Comparison of ENCODE assay signal across 1 cellular context in the genomic region with DNA sequence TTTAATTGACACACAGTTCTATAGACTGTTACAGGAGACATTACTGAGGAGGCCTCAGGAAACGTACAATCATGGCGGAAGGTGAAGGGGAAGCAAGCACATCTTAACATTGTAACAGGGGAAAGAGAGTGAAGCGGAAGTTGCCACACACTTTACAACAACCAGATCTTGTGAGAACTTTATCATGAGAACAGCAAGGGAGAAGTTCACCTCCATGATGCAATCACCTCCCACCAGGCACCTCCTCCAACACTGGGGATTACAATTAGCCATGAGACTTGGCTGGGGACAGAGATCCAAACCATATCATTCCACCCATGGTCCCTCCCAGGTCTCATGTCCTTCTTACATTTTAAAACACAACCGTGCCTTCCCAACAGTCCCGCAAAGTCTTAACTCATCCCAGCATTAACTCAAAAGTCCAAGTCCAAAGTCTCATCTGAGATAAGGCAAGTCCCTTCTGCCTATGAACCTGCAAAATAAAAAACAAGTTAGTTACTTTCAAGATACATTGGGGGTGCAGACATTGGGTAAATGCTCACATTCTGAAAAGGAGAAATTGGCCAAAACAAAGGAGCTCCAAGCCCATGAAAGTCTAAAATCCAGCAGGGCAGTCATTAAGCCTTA.
TF ChIP-seq lines count a peak whose summit lies in the region.

No MANE protein-coding gene starts in this region.

TF ChIP-seq in GM23338, 12 proteins besides CTCF, POLR2A, EP300 and RAD21 (continued from another document):
- TF ChIP-seq, protein P1, sequence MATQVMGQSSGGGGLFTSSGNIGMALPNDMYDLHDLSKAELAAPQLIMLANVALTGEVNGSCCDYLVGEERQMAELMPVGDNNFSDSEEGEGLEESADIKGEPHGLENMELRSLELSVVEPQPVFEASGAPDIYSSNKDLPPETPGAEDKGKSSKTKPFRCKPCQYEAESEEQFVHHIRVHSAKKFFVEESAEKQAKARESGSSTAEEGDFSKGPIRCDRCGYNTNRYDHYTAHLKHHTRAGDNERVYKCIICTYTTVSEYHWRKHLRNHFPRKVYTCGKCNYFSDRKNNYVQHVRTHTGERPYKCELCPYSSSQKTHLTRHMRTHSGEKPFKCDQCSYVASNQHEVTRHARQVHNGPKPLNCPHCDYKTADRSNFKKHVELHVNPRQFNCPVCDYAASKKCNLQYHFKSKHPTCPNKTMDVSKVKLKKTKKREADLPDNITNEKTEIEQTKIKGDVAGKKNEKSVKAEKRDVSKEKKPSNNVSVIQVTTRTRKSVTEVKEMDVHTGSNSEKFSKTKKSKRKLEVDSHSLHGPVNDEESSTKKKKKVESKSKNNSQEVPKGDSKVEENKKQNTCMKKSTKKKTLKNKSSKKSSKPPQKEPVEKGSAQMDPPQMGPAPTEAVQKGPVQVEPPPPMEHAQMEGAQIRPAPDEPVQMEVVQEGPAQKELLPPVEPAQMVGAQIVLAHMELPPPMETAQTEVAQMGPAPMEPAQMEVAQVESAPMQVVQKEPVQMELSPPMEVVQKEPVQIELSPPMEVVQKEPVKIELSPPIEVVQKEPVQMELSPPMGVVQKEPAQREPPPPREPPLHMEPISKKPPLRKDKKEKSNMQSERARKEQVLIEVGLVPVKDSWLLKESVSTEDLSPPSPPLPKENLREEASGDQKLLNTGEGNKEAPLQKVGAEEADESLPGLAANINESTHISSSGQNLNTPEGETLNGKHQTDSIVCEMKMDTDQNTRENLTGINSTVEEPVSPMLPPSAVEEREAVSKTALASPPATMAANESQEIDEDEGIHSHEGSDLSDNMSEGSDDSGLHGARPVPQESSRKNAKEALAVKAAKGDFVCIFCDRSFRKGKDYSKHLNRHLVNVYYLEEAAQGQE (IDR thresholded peaks at IDR 0.05; ENCODE audit: unreplicated experiment): no peak
- TF ChIP-seq EZH2phosphoT487 (IDR thresholded peaks at IDR 0.05; ENCODE audit: unreplicated experiment) (no peak), NANOG (IDR thresholded peaks at IDR 0.05; ENCODE audit: borderline replicate concordance) (no peak), CREB1 (CRISPR knock-in tag; IDR thresholded peaks at IDR 0.05; ENCODE audit: low read depth) (no peak), ZNF114 (CRISPR knock-in tag; IDR thresholded peaks at IDR 0.05) (no peak), POLR2AphosphoS5 (IDR thresholded peaks at IDR 0.05; ENCODE audit: low read depth) (no peak)
- TF ChIP-seq, protein P2, sequence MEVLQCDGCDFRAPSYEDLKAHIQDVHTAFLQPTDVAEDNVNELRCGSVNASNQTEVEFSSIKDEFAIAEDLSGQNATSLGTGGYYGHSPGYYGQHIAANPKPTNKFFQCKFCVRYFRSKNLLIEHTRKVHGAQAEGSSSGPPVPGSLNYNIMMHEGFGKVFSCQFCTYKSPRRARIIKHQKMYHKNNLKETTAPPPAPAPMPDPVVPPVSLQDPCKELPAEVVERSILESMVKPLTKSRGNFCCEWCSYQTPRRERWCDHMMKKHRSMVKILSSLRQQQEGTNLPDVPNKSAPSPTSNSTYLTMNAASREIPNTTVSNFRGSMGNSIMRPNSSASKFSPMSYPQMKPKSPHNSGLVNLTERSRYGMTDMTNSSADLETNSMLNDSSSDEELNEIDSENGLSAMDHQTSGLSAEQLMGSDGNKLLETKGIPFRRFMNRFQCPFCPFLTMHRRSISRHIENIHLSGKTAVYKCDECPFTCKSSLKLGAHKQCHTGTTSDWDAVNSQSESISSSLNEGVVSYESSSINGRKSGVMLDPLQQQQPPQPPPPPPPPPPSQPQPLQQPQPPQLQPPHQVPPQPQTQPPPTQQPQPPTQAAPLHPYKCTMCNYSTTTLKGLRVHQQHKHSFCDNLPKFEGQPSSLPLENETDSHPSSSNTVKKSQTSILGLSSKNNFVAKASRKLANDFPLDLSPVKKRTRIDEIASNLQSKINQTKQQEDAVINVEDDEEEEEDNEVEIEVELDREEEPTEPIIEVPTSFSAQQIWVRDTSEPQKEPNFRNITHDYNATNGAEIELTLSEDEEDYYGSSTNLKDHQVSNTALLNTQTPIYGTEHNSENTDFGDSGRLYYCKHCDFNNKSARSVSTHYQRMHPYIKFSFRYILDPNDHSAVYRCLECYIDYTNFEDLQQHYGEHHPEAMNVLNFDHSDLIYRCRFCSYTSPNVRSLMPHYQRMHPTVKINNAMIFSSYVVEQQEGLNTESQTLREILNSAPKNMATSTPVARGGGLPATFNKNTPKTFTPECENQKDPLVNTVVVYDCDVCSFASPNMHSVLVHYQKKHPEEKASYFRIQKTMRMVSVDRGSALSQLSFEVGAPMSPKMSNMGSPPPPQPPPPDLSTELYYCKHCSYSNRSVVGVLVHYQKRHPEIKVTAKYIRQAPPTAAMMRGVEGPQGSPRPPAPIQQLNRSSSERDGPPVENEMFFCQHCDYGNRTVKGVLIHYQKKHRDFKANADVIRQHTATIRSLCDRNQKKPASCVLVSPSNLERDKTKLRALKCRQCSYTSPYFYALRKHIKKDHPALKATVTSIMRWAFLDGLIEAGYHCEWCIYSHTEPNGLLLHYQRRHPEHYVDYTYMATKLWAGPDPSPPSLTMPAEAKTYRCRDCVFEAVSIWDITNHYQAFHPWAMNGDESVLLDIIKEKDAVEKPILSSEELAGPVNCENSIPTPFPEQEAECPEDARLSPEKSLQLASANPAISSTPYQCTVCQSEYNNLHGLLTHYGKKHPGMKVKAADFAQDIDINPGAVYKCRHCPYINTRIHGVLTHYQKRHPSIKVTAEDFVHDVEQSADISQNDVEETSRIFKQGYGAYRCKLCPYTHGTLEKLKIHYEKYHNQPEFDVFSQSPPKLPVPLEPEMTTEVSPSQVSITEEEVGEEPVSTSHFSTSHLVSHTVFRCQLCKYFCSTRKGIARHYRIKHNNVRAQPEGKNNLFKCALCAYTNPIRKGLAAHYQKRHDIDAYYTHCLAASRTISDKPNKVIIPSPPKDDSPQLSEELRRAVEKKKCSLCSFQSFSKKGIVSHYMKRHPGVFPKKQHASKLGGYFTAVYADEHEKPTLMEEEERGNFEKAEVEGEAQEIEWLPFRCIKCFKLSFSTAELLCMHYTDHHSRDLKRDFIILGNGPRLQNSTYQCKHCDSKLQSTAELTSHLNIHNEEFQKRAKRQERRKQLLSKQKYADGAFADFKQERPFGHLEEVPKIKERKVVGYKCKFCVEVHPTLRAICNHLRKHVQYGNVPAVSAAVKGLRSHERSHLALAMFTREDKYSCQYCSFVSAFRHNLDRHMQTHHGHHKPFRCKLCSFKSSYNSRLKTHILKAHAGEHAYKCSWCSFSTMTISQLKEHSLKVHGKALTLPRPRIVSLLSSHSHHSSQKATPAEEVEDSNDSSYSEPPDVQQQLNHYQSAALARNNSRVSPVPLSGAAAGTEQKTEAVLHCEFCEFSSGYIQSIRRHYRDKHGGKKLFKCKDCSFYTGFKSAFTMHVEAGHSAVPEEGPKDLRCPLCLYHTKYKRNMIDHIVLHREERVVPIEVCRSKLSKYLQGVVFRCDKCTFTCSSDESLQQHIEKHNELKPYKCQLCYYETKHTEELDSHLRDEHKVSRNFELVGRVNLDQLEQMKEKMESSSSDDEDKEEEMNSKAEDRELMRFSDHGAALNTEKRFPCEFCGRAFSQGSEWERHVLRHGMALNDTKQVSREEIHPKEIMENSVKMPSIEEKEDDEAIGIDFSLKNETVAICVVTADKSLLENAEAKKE (CRISPR knock-in tag; IDR thresholded peaks at IDR 0.05): no peak
